ENCODE assay signal across 1 cellular context in genomic region chr13:39016789-39017188, GRCh38.
TF ChIP-seq lines count a peak whose summit lies in the region.

No MANE protein-coding gene starts in this region.

TF ChIP-seq in Ishikawa, 13 proteins besides CTCF, POLR2A, EP300 and RAD21 (continued from another document):
- no peak for TF ChIP-seq REST (IDR thresholded peaks at IDR 0.05; ENCODE audit: low read depth)
